ENCODE assay signal across 1 cellular context in genomic region chr2:23563673-23564617, GRCh38.
TF ChIP-seq lines count a peak whose summit lies in the region.

No MANE protein-coding gene starts in this region.

TF ChIP-seq in HepG2, 621 proteins besides CTCF, POLR2A, EP300 and RAD21 (continued from another document):
- TF ChIP-seq ZNF724P (CRISPR knock-in tag; IDR thresholded peaks at IDR 0.05; ENCODE audit: borderline replicate concordance) (no peak), ARNT (IDR thresholded peaks at IDR 0.05) (no peak), MTA1 (CRISPR knock-in tag; IDR thresholded peaks at IDR 0.05; ENCODE audit: borderline replicate concordance) (no peak)
